24 cellular contexts compared by ENCODE assay signal in the genomic region with DNA sequence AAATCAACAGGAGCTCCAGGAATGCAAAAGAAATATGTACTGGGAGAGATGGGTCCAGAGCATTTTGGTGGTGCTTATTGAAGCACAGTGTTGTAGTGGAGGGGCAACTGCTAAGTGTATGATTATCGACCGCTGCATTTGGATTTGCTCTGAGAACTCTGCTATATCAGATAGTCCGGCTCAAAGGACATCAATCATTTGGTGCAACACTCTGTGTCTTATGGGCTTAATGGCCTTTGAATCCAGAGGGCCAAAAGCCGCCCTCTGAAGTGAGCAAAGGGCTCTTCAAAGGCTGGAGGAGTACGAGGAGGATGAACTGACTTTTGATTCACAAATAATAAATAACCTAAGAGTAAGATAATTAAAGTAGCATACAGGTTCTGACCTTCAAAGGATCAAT. TPM values are rescaled to one million over a fixed set of nuclear protein-coding genes. Genes with fewer than 3 reads are reported as not detected.
DNase-seq lines count a peak whose midpoint lies in the region; TF ChIP-seq lines count a peak whose summit lies in the region.
"Had no signal": no experiment of that assay in that cellular context is flagged by ENCODE, and none has a peak within 500 bp of the region (broad histone marks: within the 10 kb centered on the region; RNA-seq: fewer than 3 reads in every experiment).

No MANE protein-coding gene starts in this region.

- H3K36me3 ChIP-seq in WERI-Rb-1 = no peaks in the 10 kb centered on the region
- no peaks in the 10 kb centered on the region for H3K36me3 ChIP-seq in left ventricle myocardium inferior
- H3K36me3 ChIP-seq: BE2C, BLaER1 had no signal

- peaks cover 7% of the 10 kb centered on the region for H3K9me3 Mint-ChIP-seq in activated CD4-positive, alpha-beta T cell treated with anti-CD3 and anti-CD28 coated beads, Interleukin-2, amount 10 ng/mL, durations not matched to agents 24 days and 14 days
- H3K9me3 Mint-ChIP-seq: CD4-positive, alpha-beta memory T cell; CD4-positive, CD25-positive, alpha-beta regulatory T cell; CD8-positive, alpha-beta memory T cell had no signal

- peaks cover 33% of the 10 kb centered on the region for H3K4me1 Mint-ChIP-seq in activated CD4-positive, alpha-beta T cell treated with anti-CD3 and anti-CD28 coated beads, Interleukin-2, amount 10 ng/mL, durations not matched to agents 24 days and 14 days

- intact Hi-C loops in activated CD4-positive, alpha-beta T cell treated with anti-CD3 and anti-CD28 coated beads, Interleukin-2, amount 10 ng/mL, durations not matched to agents 24 days and 14 days (cut with micrococcal nuclease) = no loop called here
- intact Hi-C loops in left ventricle myocardium inferior (cut with micrococcal nuclease) = no loop called here

- peaks cover 5% of the 10 kb centered on the region for H3K27me3 Mint-ChIP-seq in activated CD4-positive, alpha-beta T cell treated with anti-CD3 and anti-CD28 coated beads, Interleukin-2, amount 10 ng/mL, durations not matched to agents 24 days and 14 days
- H3K27me3 Mint-ChIP-seq: CD4-positive, alpha-beta memory T cell; CD4-positive, CD25-positive, alpha-beta regulatory T cell had no signal

- H3K27ac Mint-ChIP-seq in activated CD4-positive, alpha-beta T cell treated with anti-CD3 and anti-CD28 coated beads, Interleukin-2, amount 10 ng/mL, durations not matched to agents 24 days and 14 days = no peak overlapping the region
- H3K27ac Mint-ChIP-seq: CD14-positive monocyte; CD4-positive, alpha-beta memory T cell; CD4-positive, CD25-positive, alpha-beta regulatory T cell; CD8-positive, alpha-beta memory T cell had no signal

- H3K4me3 ChIP-seq in WERI-Rb-1 (ENCODE audit: low read depth, low read length) = no peak overlapping the region
- H3K4me3 ChIP-seq in left ventricle myocardium inferior = no peak overlapping the region
- H3K4me3 ChIP-seq: BLaER1, GM12878 had no signal

- peak; percentile 40 for DNase-seq in activated CD4-positive, alpha-beta T cell treated with anti-CD3 and anti-CD28 coated beads, Interleukin-2, amount 10 ng/mL, durations not matched to agents 24 days and 14 days
- no peak for DNase-seq in activated CD4-positive, alpha-beta T cell treated with anti-CD3 and anti-CD28 coated beads, Interleukin-2, amount 50 U/mL, for 1 hour
- DNase-seq in WERI-Rb-1 = peak; percentile 52
- DNase-seq in left ventricle myocardium inferior = no peak
- DNase-seq in kidney glomerular epithelial cell (lab: John Stamatoyannopoulos, UW) = no peak
- DNase-seq: 8988T; ACHN; BE2C; C1 segment of cervical spinal cord; CD4-positive, alpha-beta memory T cell; CD4-positive, CD25-positive, alpha-beta regulatory T cell; CD8-positive, alpha-beta memory T cell; COR-L47; DMS 273 treated with DMSO at 0.1 percent for 48 hours; DMS153; DMS53; DMS79; DND-41; EL; GDM1 had no signal

- H3K4me1 ChIP-seq in left ventricle myocardium inferior = no peaks in the 10 kb centered on the region
- H3K4me1 ChIP-seq: BE2C had no signal

- H3K27me3 ChIP-seq in WERI-Rb-1 (ENCODE audit: insufficient read depth, low read depth, severe bottlenecking) (no peaks in the 10 kb centered on the region), left ventricle myocardium inferior (ENCODE audit: low read depth) (peaks cover 45% of the 10 kb centered on the region)
- H3K27me3 ChIP-seq: BLaER1 had no signal

- H3K4me3 Mint-ChIP-seq in activated CD4-positive, alpha-beta T cell treated with anti-CD3 and anti-CD28 coated beads, Interleukin-2, amount 10 ng/mL, durations not matched to agents 24 days and 14 days = no peak overlapping the region
- H3K4me3 Mint-ChIP-seq: CD14-positive monocyte; CD4-positive, alpha-beta memory T cell; CD4-positive, CD25-positive, alpha-beta regulatory T cell; CD8-positive, alpha-beta memory T cell had no signal

- no peak for TF ChIP-seq CTCF in WERI-Rb-1 (IDR thresholded peaks at IDR 0.05; ENCODE audit: low read depth, low read length)
- TF ChIP-seq CTCF in left ventricle myocardium inferior (IDR thresholded peaks at IDR 0.05; ENCODE audit: borderline replicate concordance) = no peak

- H3K36me3 Mint-ChIP-seq in activated CD4-positive, alpha-beta T cell treated with anti-CD3 and anti-CD28 coated beads, Interleukin-2, amount 10 ng/mL, durations not matched to agents 24 days and 14 days (ENCODE audit: low read depth) = no peaks in the 10 kb centered on the region
- H3K36me3 Mint-ChIP-seq: CD14-positive monocyte; CD4-positive, alpha-beta memory T cell; CD4-positive, CD25-positive, alpha-beta regulatory T cell; CD8-positive, alpha-beta memory T cell had no signal

- H3K9me3 ChIP-seq in WERI-Rb-1 (ENCODE audit: severe bottlenecking) = no peaks in the 10 kb centered on the region
- no peaks in the 10 kb centered on the region for H3K9me3 ChIP-seq in left ventricle myocardium inferior (replicated peaks)
- H3K9me3 ChIP-seq: BE2C, BLaER1 had no signal

- no peak overlapping the region for H3K27ac ChIP-seq in WERI-Rb-1
- no peak overlapping the region for H3K27ac ChIP-seq in left ventricle myocardium inferior (replicated peaks)
- H3K27ac ChIP-seq: BLaER1 had no signal

RNA-seq across cellular contexts. Expression of gene IKZF1, which starts 9.4 kb away (rescaled TPM):
- total RNA-seq in activated CD4-positive, alpha-beta T cell treated with anti-CD3 and anti-CD28 coated beads, Interleukin-2, amount 10 ng/mL, durations not matched to agents 24 days and 14 days = 282 and 292 TPM in 2 replicates
- 2.1 TPM for total RNA-seq in left ventricle myocardium inferior
- total RNA-seq: G401 had no signal

Comparison
In these comparisons a context has a peak if more than half of its experiments do, and no peak if none do; other contexts are left out.
1. DNase-seq: peak in activated CD4-positive, alpha-beta T cell treated with anti-CD3 and anti-CD28 coated beads, Interleukin-2, amount 10 ng/mL, durations not matched to agents 24 days and 14 days (single experiment) and WERI-Rb-1 (single experiment); none in activated CD4-positive, alpha-beta T cell treated with anti-CD3 and anti-CD28 coated beads, Interleukin-2, amount 50 U/mL, for 1 hour (single experiment), left ventricle myocardium inferior (single experiment) and kidney glomerular epithelial cell (single experiment).
2. RNA of gene IKZF1, which starts 9.4 kb away (total RNA-seq): 282 to 292 TPM in activated CD4-positive, alpha-beta T cell treated with anti-CD3 and anti-CD28 coated beads, Interleukin-2, amount 10 ng/mL, durations not matched to agents 24 days and 14 days; 2.1 TPM in left ventricle myocardium inferior (single experiment); every median in the first group is over 10 times any median in the second.